ENCODE assay signal across 1 cellular context in the genomic region with DNA sequence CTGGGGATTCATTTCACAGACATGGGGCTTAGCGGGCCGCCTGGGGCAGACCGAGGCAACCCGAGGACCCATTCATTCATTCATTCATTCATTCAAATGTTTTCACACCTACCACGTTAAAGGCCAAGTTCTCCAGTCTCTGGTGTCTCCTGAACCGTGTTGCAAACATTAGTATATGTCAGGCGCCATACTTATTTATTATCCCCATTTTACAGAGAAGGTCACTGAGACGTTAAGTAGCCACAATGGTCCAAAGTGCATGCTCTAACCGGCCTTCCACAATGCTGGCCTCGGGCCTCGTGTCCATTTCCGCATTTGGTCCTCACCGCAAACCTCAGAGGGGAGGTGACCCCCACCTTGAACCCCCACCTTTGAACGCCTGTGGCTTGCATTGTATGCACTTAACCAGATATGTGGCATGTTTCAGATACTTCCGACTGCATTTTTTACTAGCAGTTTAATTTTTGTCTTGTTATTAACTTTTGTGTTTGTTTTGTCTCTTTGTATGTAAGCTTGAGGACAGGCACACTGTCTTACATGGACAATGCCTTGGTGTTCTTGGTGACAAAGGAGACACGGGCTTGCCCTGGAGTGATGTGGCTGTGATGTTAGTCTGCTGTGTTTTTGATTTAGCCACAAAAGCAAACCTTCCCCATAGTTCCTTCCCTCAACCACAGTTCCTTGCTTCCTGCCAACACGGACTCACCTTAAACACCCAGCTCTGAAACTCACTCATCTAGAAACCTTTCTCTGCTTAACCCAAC.
TF ChIP-seq lines count a peak whose summit lies in the region.

No MANE protein-coding gene starts in this region.

TF ChIP-seq in HepG2, 621 proteins besides CTCF, POLR2A, EP300 and RAD21 (continued from another document and continues in another):
- TF ChIP-seq MTF2 (CRISPR knock-in tag; IDR thresholded peaks at IDR 0.05; ENCODE audit: borderline replicate concordance) (no peak), ZNF337 (CRISPR knock-in tag; IDR thresholded peaks at IDR 0.05; ENCODE audit: borderline replicate concordance, low read depth) (no peak), THYN1 (CRISPR knock-in tag; IDR thresholded peaks at IDR 0.05; ENCODE audit: borderline replicate concordance, low read depth) (no peak), ZFP37 (CRISPR knock-in tag; IDR thresholded peaks at IDR 0.05; ENCODE audit: borderline replicate concordance) (no peak), ELF4 (CRISPR knock-in tag; IDR thresholded peaks at IDR 0.05; ENCODE audit: borderline replicate concordance) (no peak), ZNF703 (CRISPR knock-in tag; IDR thresholded peaks at IDR 0.05; ENCODE audit: borderline replicate concordance) (no peak), POGZ (CRISPR knock-in tag; IDR thresholded peaks at IDR 0.05) (no peak), ZBTB3 (CRISPR knock-in tag; IDR thresholded peaks at IDR 0.05; ENCODE audit: borderline replicate concordance, low read depth) (no peak), ARID2 (CRISPR knock-in tag; IDR thresholded peaks at IDR 0.05; ENCODE audit: borderline replicate concordance) (no peak), ZNF672 (CRISPR knock-in tag; IDR thresholded peaks at IDR 0.05) (no peak), ZFP36 (IDR thresholded peaks at IDR 0.05; ENCODE audit: borderline replicate concordance, low read depth, low read length, partially characterized antibody) (no peak), SNAI1 (CRISPR knock-in tag; IDR thresholded peaks at IDR 0.05; ENCODE audit: borderline replicate concordance) (no peak), SSRP1 (CRISPR knock-in tag; IDR thresholded peaks at IDR 0.05) (0 out of 2 replicates have a peak, but pooled peaks have one; percentile 40), FOXP1 (IDR thresholded peaks at IDR 0.05) (no peak), FOXP1 (CRISPR knock-in tag; IDR thresholded peaks at IDR 0.05) (no peak), ZIK1 (CRISPR knock-in tag; IDR thresholded peaks at IDR 0.05; ENCODE audit: borderline replicate concordance, low read depth) (no peak), NFRKB (IDR thresholded peaks at IDR 0.05) (no peak), SMARCE1 (IDR thresholded peaks at IDR 0.05; ENCODE audit: borderline replicate concordance) (no peak), ZMYM2 (CRISPR knock-in tag; IDR thresholded peaks at IDR 0.05) (0 out of 2 replicates have a peak, but pooled peaks have one; percentile 50), ZNF431 (CRISPR knock-in tag; IDR thresholded peaks at IDR 0.05; ENCODE audit: borderline replicate concordance, low read depth) (no peak), NFE2L2 (IDR thresholded peaks at IDR 0.05; ENCODE audit: low read length) (no peak), ZNF121 (CRISPR knock-in tag; IDR thresholded peaks at IDR 0.05) (no peak), ZNF567 (CRISPR knock-in tag; IDR thresholded peaks at IDR 0.05; ENCODE audit: borderline replicate concordance) (no peak), PHF20 (CRISPR knock-in tag; IDR thresholded peaks at IDR 0.05) (no peak), HDAC1 (CRISPR knock-in tag; IDR thresholded peaks at IDR 0.05) (no peak), ZNF550 (CRISPR knock-in tag; IDR thresholded peaks at IDR 0.05; ENCODE audit: borderline replicate concordance) (no peak), ZNF629 (CRISPR knock-in tag; conservative IDR thresholded peaks at IDR 0.05) (peak; percentile 99), ZNF282 (IDR thresholded peaks at IDR 0.05; ENCODE audit: partially characterized antibody) (no peak), HOXA3 (CRISPR knock-in tag; IDR thresholded peaks at IDR 0.05) (no peak), PCBP1 (IDR thresholded peaks at IDR 0.05; ENCODE audit: borderline replicate concordance, low read depth, low read length) (no peak), MIER2 (CRISPR knock-in tag; IDR thresholded peaks at IDR 0.05) (no peak), ZNF563 (CRISPR knock-in tag; IDR thresholded peaks at IDR 0.05) (no peak), ZNF160 (CRISPR knock-in tag; IDR thresholded peaks at IDR 0.05) (no peak), ZKSCAN1 (IDR thresholded peaks at IDR 0.05; ENCODE audit: low read length) (no peak), HMGA1 (CRISPR knock-in tag; conservative IDR thresholded peaks at IDR 0.05) (no peak), KDM4B (CRISPR knock-in tag; IDR thresholded peaks at IDR 0.05) (no peak), ZNF7 (CRISPR knock-in tag; IDR thresholded peaks at IDR 0.05) (0 out of 2 replicates have a peak, but pooled peaks have one; percentile 20), ZZZ3 (CRISPR knock-in tag; IDR thresholded peaks at IDR 0.05; ENCODE audit: borderline replicate concordance) (no peak), TBX2 (CRISPR knock-in tag; IDR thresholded peaks at IDR 0.05; ENCODE audit: borderline replicate concordance) (no peak), AGO1 (IDR thresholded peaks at IDR 0.05; ENCODE audit: low read depth, low read length, poor library complexity, severe bottlenecking) (no peak), KAT7 (CRISPR knock-in tag; IDR thresholded peaks at IDR 0.05; ENCODE audit: borderline replicate concordance) (no peak), ZNF547 (CRISPR knock-in tag; IDR thresholded peaks at IDR 0.05) (no peak), ZNF737 (CRISPR knock-in tag; IDR thresholded peaks at IDR 0.05; ENCODE audit: borderline replicate concordance) (no peak), ZNF879 (CRISPR knock-in tag; IDR thresholded peaks at IDR 0.05) (peak; percentile 76; the same call in 1 of the 2 replicates), ATF7 (IDR thresholded peaks at IDR 0.05) (no peak), ATF7 (CRISPR knock-in tag; IDR thresholded peaks at IDR 0.05) (no peak), ZFP82 (CRISPR knock-in tag; IDR thresholded peaks at IDR 0.05; ENCODE audit: borderline replicate concordance) (no peak), RFX5 (IDR thresholded peaks at IDR 0.05; ENCODE audit: low read depth, low read length) (no peak), KDM1A (CRISPR knock-in tag; IDR thresholded peaks at IDR 0.05) (peak; percentile 98), SIX4 (CRISPR knock-in tag; IDR thresholded peaks at IDR 0.05) (no peak), NCOA2 (CRISPR knock-in tag; IDR thresholded peaks at IDR 0.05) (no peak), ZNF260 (CRISPR knock-in tag; IDR thresholded peaks at IDR 0.05; ENCODE audit: borderline replicate concordance, low read depth) (no peak), ZNF292 (CRISPR knock-in tag; IDR thresholded peaks at IDR 0.05; ENCODE audit: borderline replicate concordance, low read depth) (no peak), ZNF274 (CRISPR knock-in tag; IDR thresholded peaks at IDR 0.05) (no peak), JDP2 (CRISPR knock-in tag; IDR thresholded peaks at IDR 0.05; ENCODE audit: borderline replicate concordance) (no peak)
- TF ChIP-seq, protein P1, sequence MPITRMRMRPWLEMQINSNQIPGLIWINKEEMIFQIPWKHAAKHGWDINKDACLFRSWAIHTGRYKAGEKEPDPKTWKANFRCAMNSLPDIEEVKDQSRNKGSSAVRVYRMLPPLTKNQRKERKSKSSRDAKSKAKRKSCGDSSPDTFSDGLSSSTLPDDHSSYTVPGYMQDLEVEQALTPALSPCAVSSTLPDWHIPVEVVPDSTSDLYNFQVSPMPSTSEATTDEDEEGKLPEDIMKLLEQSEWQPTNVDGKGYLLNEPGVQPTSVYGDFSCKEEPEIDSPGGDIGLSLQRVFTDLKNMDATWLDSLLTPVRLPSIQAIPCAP (CRISPR knock-in tag; IDR thresholded peaks at IDR 0.05; ENCODE audit: low read depth), result no peak
- TF ChIP-seq, protein P2, sequence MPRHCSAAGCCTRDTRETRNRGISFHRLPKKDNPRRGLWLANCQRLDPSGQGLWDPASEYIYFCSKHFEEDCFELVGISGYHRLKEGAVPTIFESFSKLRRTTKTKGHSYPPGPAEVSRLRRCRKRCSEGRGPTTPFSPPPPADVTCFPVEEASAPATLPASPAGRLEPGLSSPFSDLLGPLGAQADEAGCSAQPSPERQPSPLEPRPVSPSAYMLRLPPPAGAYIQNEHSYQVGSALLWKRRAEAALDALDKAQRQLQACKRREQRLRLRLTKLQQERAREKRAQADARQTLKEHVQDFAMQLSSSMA (CRISPR knock-in tag; IDR thresholded peaks at IDR 0.05), result 0 out of 2 replicates have a peak, but pooled peaks have one; percentile 25
- TF ChIP-seq, protein P3, sequence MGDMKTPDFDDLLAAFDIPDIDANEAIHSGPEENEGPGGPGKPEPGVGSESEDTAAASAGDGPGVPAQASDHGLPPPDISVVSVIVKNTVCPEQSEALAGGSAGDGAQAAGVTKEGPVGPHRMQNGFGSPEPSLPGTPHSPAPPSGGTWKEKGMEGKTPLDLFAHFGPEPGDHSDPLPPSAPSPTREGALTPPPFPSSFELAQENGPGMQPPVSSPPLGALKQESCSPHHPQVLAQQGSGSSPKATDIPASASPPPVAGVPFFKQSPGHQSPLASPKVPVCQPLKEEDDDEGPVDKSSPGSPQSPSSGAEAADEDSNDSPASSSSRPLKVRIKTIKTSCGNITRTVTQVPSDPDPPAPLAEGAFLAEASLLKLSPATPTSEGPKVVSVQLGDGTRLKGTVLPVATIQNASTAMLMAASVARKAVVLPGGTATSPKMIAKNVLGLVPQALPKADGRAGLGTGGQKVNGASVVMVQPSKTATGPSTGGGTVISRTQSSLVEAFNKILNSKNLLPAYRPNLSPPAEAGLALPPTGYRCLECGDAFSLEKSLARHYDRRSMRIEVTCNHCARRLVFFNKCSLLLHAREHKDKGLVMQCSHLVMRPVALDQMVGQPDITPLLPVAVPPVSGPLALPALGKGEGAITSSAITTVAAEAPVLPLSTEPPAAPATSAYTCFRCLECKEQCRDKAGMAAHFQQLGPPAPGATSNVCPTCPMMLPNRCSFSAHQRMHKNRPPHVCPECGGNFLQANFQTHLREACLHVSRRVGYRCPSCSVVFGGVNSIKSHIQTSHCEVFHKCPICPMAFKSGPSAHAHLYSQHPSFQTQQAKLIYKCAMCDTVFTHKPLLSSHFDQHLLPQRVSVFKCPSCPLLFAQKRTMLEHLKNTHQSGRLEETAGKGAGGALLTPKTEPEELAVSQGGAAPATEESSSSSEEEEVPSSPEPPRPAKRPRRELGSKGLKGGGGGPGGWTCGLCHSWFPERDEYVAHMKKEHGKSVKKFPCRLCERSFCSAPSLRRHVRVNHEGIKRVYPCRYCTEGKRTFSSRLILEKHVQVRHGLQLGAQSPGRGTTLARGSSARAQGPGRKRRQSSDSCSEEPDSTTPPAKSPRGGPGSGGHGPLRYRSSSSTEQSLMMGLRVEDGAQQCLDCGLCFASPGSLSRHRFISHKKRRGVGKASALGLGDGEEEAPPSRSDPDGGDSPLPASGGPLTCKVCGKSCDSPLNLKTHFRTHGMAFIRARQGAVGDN (CRISPR knock-in tag; IDR thresholded peaks at IDR 0.05), result 0 out of 2 replicates have a peak, but pooled peaks have one; percentile 4
- TF ChIP-seq, protein P4, sequence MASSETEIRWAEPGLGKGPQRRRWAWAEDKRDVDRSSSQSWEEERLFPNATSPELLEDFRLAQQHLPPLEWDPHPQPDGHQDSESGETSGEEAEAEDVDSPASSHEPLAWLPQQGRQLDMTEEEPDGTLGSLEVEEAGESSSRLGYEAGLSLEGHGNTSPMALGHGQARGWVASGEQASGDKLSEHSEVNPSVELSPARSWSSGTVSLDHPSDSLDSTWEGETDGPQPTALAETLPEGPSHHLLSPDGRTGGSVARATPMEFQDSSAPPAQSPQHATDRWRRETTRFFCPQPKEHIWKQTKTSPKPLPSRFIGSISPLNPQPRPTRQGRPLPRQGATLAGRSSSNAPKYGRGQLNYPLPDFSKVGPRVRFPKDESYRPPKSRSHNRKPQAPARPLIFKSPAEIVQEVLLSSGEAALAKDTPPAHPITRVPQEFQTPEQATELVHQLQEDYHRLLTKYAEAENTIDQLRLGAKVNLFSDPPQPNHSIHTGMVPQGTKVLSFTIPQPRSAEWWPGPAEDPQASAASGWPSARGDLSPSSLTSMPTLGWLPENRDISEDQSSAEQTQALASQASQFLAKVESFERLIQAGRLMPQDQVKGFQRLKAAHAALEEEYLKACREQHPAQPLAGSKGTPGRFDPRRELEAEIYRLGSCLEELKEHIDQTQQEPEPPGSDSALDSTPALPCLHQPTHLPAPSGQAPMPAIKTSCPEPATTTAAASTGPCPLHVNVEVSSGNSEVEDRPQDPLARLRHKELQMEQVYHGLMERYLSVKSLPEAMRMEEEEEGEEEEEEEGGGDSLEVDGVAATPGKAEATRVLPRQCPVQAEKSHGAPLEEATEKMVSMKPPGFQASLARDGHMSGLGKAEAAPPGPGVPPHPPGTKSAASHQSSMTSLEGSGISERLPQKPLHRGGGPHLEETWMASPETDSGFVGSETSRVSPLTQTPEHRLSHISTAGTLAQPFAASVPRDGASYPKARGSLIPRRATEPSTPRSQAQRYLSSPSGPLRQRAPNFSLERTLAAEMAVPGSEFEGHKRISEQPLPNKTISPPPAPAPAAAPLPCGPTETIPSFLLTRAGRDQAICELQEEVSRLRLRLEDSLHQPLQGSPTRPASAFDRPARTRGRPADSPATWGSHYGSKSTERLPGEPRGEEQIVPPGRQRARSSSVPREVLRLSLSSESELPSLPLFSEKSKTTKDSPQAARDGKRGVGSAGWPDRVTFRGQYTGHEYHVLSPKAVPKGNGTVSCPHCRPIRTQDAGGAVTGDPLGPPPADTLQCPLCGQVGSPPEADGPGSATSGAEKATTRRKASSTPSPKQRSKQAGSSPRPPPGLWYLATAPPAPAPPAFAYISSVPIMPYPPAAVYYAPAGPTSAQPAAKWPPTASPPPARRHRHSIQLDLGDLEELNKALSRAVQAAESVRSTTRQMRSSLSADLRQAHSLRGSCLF (CRISPR knock-in tag; IDR thresholded peaks at IDR 0.05; ENCODE audit: borderline replicate concordance), result no peak
- TF ChIP-seq, protein P5, sequence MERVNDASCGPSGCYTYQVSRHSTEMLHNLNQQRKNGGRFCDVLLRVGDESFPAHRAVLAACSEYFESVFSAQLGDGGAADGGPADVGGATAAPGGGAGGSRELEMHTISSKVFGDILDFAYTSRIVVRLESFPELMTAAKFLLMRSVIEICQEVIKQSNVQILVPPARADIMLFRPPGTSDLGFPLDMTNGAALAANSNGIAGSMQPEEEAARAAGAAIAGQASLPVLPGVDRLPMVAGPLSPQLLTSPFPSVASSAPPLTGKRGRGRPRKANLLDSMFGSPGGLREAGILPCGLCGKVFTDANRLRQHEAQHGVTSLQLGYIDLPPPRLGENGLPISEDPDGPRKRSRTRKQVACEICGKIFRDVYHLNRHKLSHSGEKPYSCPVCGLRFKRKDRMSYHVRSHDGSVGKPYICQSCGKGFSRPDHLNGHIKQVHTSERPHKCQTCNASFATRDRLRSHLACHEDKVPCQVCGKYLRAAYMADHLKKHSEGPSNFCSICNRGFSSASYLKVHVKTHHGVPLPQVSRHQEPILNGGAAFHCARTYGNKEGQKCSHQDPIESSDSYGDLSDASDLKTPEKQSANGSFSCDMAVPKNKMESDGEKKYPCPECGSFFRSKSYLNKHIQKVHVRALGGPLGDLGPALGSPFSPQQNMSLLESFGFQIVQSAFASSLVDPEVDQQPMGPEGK (CRISPR knock-in tag; IDR thresholded peaks at IDR 0.05), result peak; percentile 64; the same call in 1 of the 2 replicates
- TF ChIP-seq, protein P6, sequence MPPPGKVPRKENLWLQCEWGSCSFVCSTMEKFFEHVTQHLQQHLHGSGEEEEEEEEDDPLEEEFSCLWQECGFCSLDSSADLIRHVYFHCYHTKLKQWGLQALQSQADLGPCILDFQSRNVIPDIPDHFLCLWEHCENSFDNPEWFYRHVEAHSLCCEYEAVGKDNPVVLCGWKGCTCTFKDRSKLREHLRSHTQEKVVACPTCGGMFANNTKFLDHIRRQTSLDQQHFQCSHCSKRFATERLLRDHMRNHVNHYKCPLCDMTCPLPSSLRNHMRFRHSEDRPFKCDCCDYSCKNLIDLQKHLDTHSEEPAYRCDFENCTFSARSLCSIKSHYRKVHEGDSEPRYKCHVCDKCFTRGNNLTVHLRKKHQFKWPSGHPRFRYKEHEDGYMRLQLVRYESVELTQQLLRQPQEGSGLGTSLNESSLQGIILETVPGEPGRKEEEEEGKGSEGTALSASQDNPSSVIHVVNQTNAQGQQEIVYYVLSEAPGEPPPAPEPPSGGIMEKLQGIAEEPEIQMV (CRISPR knock-in tag; IDR thresholded peaks at IDR 0.05; ENCODE audit: low read depth), result no peak
